8 cellular contexts compared by ENCODE assay signal in genomic region chr10:21525367-21526183, GRCh38. TPM values are rescaled to one million over a fixed set of nuclear protein-coding genes. Genes with fewer than 3 reads are reported as not detected.
A peak's percentile ranks its signal among the peaks of the same experiment; 100 is the strongest.
DNase-seq lines count a peak whose midpoint lies in the region; ATAC-seq, FAIRE-seq and TF ChIP-seq lines count a peak whose summit lies in the region.

SKIDA1 (minus strand) TSS chr10:21525682; CDS start chr10:21517822, 7,860 bp downstream.

- CTCF ChIA-PET in K562 (lab: Yijun Ruan, JAX; ENCODE audit: low intra/inter-chr PET ratio) = no interaction called here

- H3K9ac ChIP-seq in K562 (ENCODE audit: insufficient read depth in 1 of 2, low read depth in 2 of 2, low read length in 2 of 2) = peak within 1 kb of the TSS; percentile 94 to 96

- peak within 1 kb of the TSS; percentile 91 for H3K4me3 ChIP-seq in GM12865 (ENCODE audit: low read depth, low read length)
- peak within 1 kb of the TSS; percentile 39 for H3K4me3 ChIP-seq in K562

- intact Hi-C loops in K562 (cut with micrococcal nuclease) = loop anchor here (5.0 kb wide), 1 partner anchor 792 kb away; the partner anchor contains the start of gene COMMD3

- peak; percentile 43 for TF ChIP-seq EP300 in K562 (IDR thresholded peaks at IDR 0.05; ENCODE audit: low read length)

- DNase-seq in GM12865 (ENCODE audit: low read depth) = peak; percentile 82
- peak; percentile 89 for DNase-seq in NCI-H1694 (lab: John Stamatoyannopoulos, UW)
- peak; percentile 31 to 84 (median 44) for DNase-seq in T-helper 2 cell
- DNase-seq in K562 (ENCODE audit: extremely low read depth in 1 of 4, low spot score in 3 of 4) = peak; percentile 81 to 94 (median 86)
- peak in 50 of 51 donors; percentile 42 to 92 (median 82) for DNase-seq in hypothalamus (lab: John Stamatoyannopoulos, UW)
- DNase-seq in renal cortical epithelial cell (ENCODE audit: low read depth) = peak; percentile 89
- no peak for DNase-seq in cerebellar nuclear complex (lab: John Stamatoyannopoulos, UW)

- H3K27ac ChIP-seq in K562 (ENCODE audit: extremely low read depth, low read depth, low read length) = peak within 1 kb of the TSS; percentile 92

- ATAC-seq in HG02870 (IDR thresholded peaks at IDR 0.05; ENCODE audit: unreplicated experiment) (peak; percentile 36), K562 (peak; percentile 70)

- no peak for TF ChIP-seq RAD21 in K562 (CRISPR knock-in tag; conservative IDR thresholded peaks at IDR 0.05 in 1 of 2, IDR thresholded peaks at IDR 0.05 in 1 of 2)

- BruUV-seq in K562 (replicated peaks; lab: Mats Ljungman, UMichigan) = no TSS peak

- no peaks in the 10 kb centered on the region for H4K20me1 ChIP-seq in K562 (replicated peaks; ENCODE audit: control insufficient read depth, insufficient read depth, low read length)

- no peak for TF ChIP-seq CTCF in GM12865 (IDR thresholded peaks at IDR 0.05; ENCODE audit: insufficient read depth, low read depth, low read length, missing control alignments)
- TF ChIP-seq CTCF in K562 (IDR thresholded peaks at IDR 0.05 in 2 of 3, conservative IDR thresholded peaks at IDR 0.05 in 1 of 3; ENCODE audit: insufficient read depth in 2 of 3, low read depth in 1 of 3, low read length in 3 of 3) = no peak

- H3K4me1 ChIP-seq in K562 (replicated peaks in 1 of 2; ENCODE audit: control insufficient read depth in 2 of 2, insufficient read depth in 2 of 2, low read length in 2 of 2) = peaks cover 15% of the 10 kb centered on the region in 2 experiments; a peak in 4 of 5 replicates

- FAIRE-seq in K562 (lab: Jason Lieb, UNC) = peak; percentile 85

- in situ Hi-C loops in K562 (cut with MboI) = no loop called here

- POLR2A ChIA-PET in K562 (lab: Yijun Ruan, JAX) = interaction anchor here (0.6 to 3.1 kb wide), 14 partner anchors 9 to 1005 kb away, joined by 3 to 14 read pairs (median 4); no protein-coding TSS in a partner anchor

- H3K4me2 ChIP-seq in K562 (ENCODE audit: insufficient read depth, low read length) = peak within 1 kb of the TSS; percentile 87

- peaks cover 33% of the 10 kb centered on the region; the same call in 2 of the 3 replicates for H3K79me2 ChIP-seq in K562 (ENCODE audit: control insufficient read depth, insufficient read depth, low read length)

- peak; percentile 87 for TF ChIP-seq POLR2A in K562 (conservative IDR thresholded peaks at IDR 0.05)

- H3K9me3 ChIP-seq in K562 (replicated peaks; ENCODE audit: control insufficient read depth, insufficient read depth, low read depth, low read length) = no peaks in the 10 kb centered on the region

- no peaks in the 10 kb centered on the region for H3K27me3 ChIP-seq in K562 (ENCODE audit: control insufficient read depth in 2 of 2, insufficient read depth in 2 of 2, low read length in 2 of 2)

- peak within 1 kb of the TSS; percentile 93 for H2AFZ ChIP-seq in K562 (ENCODE audit: low read depth, low read length)

- 1% methylated on average over 31 of the region's 64 CpGs for WGBS in K562 (ENCODE audit: insufficient coverage, low coverage, missing lambda C conversion rate)

- H3K9me1 ChIP-seq in K562 (ENCODE audit: control insufficient read depth, insufficient read depth, low read length) = no peaks in the 10 kb centered on the region

- no peaks in the 10 kb centered on the region for H3K36me3 ChIP-seq in K562 (ENCODE audit: control insufficient read depth, insufficient read depth, low read length)

TF ChIP-seq in K562, 482 proteins besides CTCF, POLR2A, EP300 and RAD21 (continues in another document):
- TF ChIP-seq SP2 (IDR thresholded peaks at IDR 0.05; ENCODE audit: extremely low read depth, low read depth, low read length, poor library complexity, severe bottlenecking) (no peak), TEAD4 (IDR thresholded peaks at IDR 0.05; ENCODE audit: low read length) (peak; percentile 9; the same call in 1 of the 2 replicates), TEAD4 (CRISPR knock-in tag; IDR thresholded peaks at IDR 0.05; ENCODE audit: borderline replicate concordance) (no peak), PHF8 (IDR thresholded peaks at IDR 0.05; ENCODE audit: borderline replicate concordance, low read length) (peak; percentile 84; the same call in 1 of the 2 replicates), ZBTB34 (CRISPR knock-in tag; IDR thresholded peaks at IDR 0.05) (no peak), ID3 (CRISPR knock-in tag; IDR thresholded peaks at IDR 0.05) (no peak), ID3 (tag; IDR thresholded peaks at IDR 0.05) (peak; percentile 75; the same call in 1 of the 2 replicates), ZNF197 (CRISPR knock-in tag; IDR thresholded peaks at IDR 0.05; ENCODE audit: low read depth) (peak; percentile 74), ETS2 (tag; IDR thresholded peaks at IDR 0.05; ENCODE audit: borderline replicate concordance, poor library complexity, severe bottlenecking) (no peak), NCOA1 (IDR thresholded peaks at IDR 0.05; ENCODE audit: low read depth) (peak; percentile 47; the same call in 1 of the 2 replicates), SMARCE1 (IDR thresholded peaks at IDR 0.05) (peak; percentile 65), SMARCA5 (IDR thresholded peaks at IDR 0.05) (no peak), TFAP4 (CRISPR knock-in tag; IDR thresholded peaks at IDR 0.05; ENCODE audit: borderline replicate concordance) (peak; percentile 54), HMGN3 (IDR thresholded peaks at IDR 0.05; ENCODE audit: borderline replicate concordance, extremely low read depth, insufficient read length, low read depth, low read length) (peak; percentile 88), ZNF165 (CRISPR knock-in tag; IDR thresholded peaks at IDR 0.05; ENCODE audit: borderline replicate concordance) (no peak), ZNF707 (CRISPR knock-in tag; conservative IDR thresholded peaks at IDR 0.05) (no peak), TOE1 (IDR thresholded peaks at IDR 0.05; ENCODE audit: borderline replicate concordance) (peak; percentile 74; the same call in 1 of the 2 replicates), TOE1 (CRISPR knock-in tag; IDR thresholded peaks at IDR 0.05; ENCODE audit: borderline replicate concordance, low read depth) (no peak)
- TF ChIP-seq, protein P1, sequence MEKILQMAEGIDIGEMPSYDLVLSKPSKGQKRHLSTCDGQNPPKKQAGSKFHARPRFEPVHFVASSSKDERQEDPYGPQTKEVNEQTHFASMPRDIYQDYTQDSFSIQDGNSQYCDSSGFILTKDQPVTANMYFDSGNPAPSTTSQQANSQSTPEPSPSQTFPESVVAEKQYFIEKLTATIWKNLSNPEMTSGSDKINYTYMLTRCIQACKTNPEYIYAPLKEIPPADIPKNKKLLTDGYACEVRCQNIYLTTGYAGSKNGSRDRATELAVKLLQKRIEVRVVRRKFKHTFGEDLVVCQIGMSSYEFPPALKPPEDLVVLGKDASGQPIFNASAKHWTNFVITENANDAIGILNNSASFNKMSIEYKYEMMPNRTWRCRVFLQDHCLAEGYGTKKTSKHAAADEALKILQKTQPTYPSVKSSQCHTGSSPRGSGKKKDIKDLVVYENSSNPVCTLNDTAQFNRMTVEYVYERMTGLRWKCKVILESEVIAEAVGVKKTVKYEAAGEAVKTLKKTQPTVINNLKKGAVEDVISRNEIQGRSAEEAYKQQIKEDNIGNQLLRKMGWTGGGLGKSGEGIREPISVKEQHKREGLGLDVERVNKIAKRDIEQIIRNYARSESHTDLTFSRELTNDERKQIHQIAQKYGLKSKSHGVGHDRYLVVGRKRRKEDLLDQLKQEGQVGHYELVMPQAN (IDR thresholded peaks at IDR 0.05; ENCODE audit: borderline replicate concordance) = peak; percentile 85

RNA-seq across cellular contexts. Expression of gene SKIDA1, which starts in this region (rescaled TPM):
- 0.44 and 0.51 TPM in 2 replicates for total RNA-seq in K562 (2011; cell fraction: chromatin; rRNA removed; ENCODE audit: low replicate concordance)
- 0.26 and 0.50 TPM in 2 replicates for total RNA-seq in K562 (2011; cell fraction: nucleolus; rRNA removed)
- 0.38 and 0.51 TPM in 2 replicates for total RNA-seq in K562 (2011; cell fraction: nucleoplasm; rRNA removed)
- total RNA-seq in K562 (2014; rRNA removed) = 0.09 and 0.24 TPM in 2 replicates
- 0.18 and 0.45 TPM in 2 replicates for total RNA-seq in K562 (2014; rRNA removed; fragmentation: Illumina TruSeq; extraction: Trizol)
- total RNA-seq in K562 (2015; rRNA removed; fragmentation: Illumina TruSeq; extraction: Trizol) = 0.36 and 0.49 TPM in 2 replicates
- 0.42 and 1.0 TPM in 2 replicates for total RNA-seq in K562 (2021)
- 0.34 and 1.1 TPM in 2 replicates for polyA plus RNA-seq in K562 (2011; rRNA removed)
- polyA plus RNA-seq in K562 (2011; cell fraction: cytosol; rRNA removed) = 0.06 and 0.18 TPM in 2 replicates
- polyA plus RNA-seq in K562 (2011; cell fraction: nucleus; rRNA removed) = 0.47 and 1.4 TPM in 2 replicates
- 0.25 and 0.42 TPM in 2 replicates for polyA plus RNA-seq in K562 (2012)
- 0.35 and 0.59 TPM in 2 replicates for polyA plus RNA-seq in K562 (2014; fragmentation: Illumina TruSeq; extraction: Trizol)
- polyA plus RNA-seq in K562 (2014; fragmentation: Nextera tagmentation; extraction: Ambion mirVana) = under 1 TPM; 0.76 to 0.77 TPM
- polyA plus RNA-seq in K562 (2014; rRNA removed) = 0.05 and 1.4 TPM in 2 replicates
- 0.18 and 0.35 TPM in 2 replicates for polyA minus RNA-seq in K562 (2011; rRNA and poly(A)+ RNA removed)
- polyA minus RNA-seq in K562 (2011; cell fraction: cytosol; rRNA and poly(A)+ RNA removed) = 1.1 TPM in 1 of 2 replicates, not detected in the other
- polyA minus RNA-seq in K562 (2011; cell fraction: nucleus; rRNA and poly(A)+ RNA removed) = 0.22 and 0.40 TPM in 2 replicates
- total RNA-seq in renal cortical epithelial cell = 0.69 and 2.1 TPM in 2 replicates

Comparison
In these comparisons a context has a peak if more than half of its experiments do, and no peak if none do; other contexts are left out.
1. DNase-seq: peak in GM12865 (single experiment), NCI-H1694 (single experiment), T-helper 2 cell (5 of 5), K562 (4 of 4), hypothalamus (50 of 51) and renal cortical epithelial cell (single experiment); none in cerebellar nuclear complex (0 of 2).